25 cellular contexts compared by ENCODE assay signal in the genomic region with DNA sequence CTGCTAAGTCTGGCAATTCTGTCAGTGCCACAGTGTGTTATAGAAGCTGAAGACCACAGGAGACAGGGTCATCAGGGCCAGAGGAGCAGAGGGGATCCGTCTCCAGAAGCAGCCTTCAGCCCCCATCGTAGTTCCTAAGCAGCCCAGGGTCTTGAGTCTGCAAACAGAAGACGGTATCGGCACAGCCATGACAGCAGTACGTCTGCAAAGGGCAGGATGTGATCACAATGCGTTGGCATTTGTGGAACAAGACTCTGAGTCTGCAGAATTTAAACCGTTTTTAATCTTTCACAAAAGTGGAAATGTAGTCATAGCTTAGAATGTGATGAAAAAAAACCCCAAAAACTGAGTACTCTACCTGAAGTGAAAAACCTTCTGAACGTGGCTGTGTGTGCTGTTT. TPM values are rescaled to one million over a fixed set of nuclear protein-coding genes. Genes with fewer than 3 reads are reported as not detected.
DNase-seq lines count a peak whose midpoint lies in the region; ATAC-seq and TF ChIP-seq lines count a peak whose summit lies in the region.
"Had no signal": no experiment of that assay in that cellular context is flagged by ENCODE, and none has a peak within 500 bp of the region (broad histone marks: within the 10 kb centered on the region; RNA-seq: fewer than 3 reads in every experiment).

No MANE protein-coding gene starts in this region.

- peaks cover 20 to 42% (median 40%) of the 10 kb centered on the region in 10 experiments for H3K4me1 ChIP-seq in BLaER1 treated with 17β-estradiol and CSF1 and Interleukin-3, amounts not matched to agents 10 nM and 100 nM
- H3K4me1 ChIP-seq in OCI-LY1 (ENCODE audit: insufficient read depth, low read length, severe bottlenecking) (peaks cover 36% of the 10 kb centered on the region), gastrocnemius medialis (peaks cover 37 to 38% of the 10 kb centered on the region in 2 donors), MM.1S (ENCODE audit: low read length) (no peaks in the 10 kb centered on the region)
- H3K4me1 ChIP-seq: right lobe of liver, upper lobe of right lung had no signal

- no peaks in the 10 kb centered on the region for H3K27me3 ChIP-seq in BLaER1 treated with 17β-estradiol and CSF1 and Interleukin-3, amounts not matched to agents 10 nM and 100 nM
- H3K27me3 ChIP-seq in OCI-LY1 (ENCODE audit: insufficient read depth, low read length) (no peaks in the 10 kb centered on the region), gastrocnemius medialis (no peaks in the 10 kb centered on the region), MM.1S (replicated peaks; ENCODE audit: insufficient read depth, low read length) (no peaks in the 10 kb centered on the region)
- H3K27me3 ChIP-seq: ovary, right lobe of liver, upper lobe of right lung had no signal

- H3K79me2 ChIP-seq in OCI-LY1 (ENCODE audit: insufficient read depth, low read length): no peaks in the 10 kb centered on the region
- no peaks in the 10 kb centered on the region for H3K79me2 ChIP-seq in MM.1S (ENCODE audit: low read length)

- in situ Hi-C loops in gastrocnemius medialis (cut with MboI; ENCODE audit: low sequenced_read_pairs in 4 of 4): no loop called here
- in situ Hi-C loops in KBM-7 (cut with MboI; ENCODE audit: low pct_unique_long_range_greater_than_20kb, low sequenced_read_pairs): no loop called here

- no peak for ATAC-seq in gastrocnemius medialis
- ATAC-seq in HG02588 (IDR thresholded peaks at IDR 0.05; ENCODE audit: unreplicated experiment): no peak
- ATAC-seq: effector memory CD8-positive, alpha-beta T cell; right lobe of liver; stimulated activated naive CD8-positive, alpha-beta T cell treated with anti-CD3 and anti-CD28 coated beads, Interleukin-15, Interleukin-2, amounts not matched to agents 100 U/mL and 50 U/mL, for 24 hours; WTC11 had no signal

- TF ChIP-seq CTCF in OCI-LY1 (IDR thresholded peaks at IDR 0.05; ENCODE audit: low read length) (no peak), fibroblast of pulmonary artery (IDR thresholded peaks at IDR 0.05; ENCODE audit: low read length, missing control alignments) (no peak), gastrocnemius medialis (IDR thresholded peaks at IDR 0.05 in 4 of 5, conservative IDR thresholded peaks at IDR 0.05 in 1 of 5) (no peak), MM.1S (IDR thresholded peaks at IDR 0.05; ENCODE audit: low read length) (no peak)

- H4K20me1 ChIP-seq in BLaER1 treated with 17β-estradiol and CSF1 and Interleukin-3, amounts not matched to agents 10 nM and 100 nM: no peaks in the 10 kb centered on the region
- H4K20me1 ChIP-seq in OCI-LY1 (ENCODE audit: insufficient read depth, low read length): no peaks in the 10 kb centered on the region
- no peaks in the 10 kb centered on the region for H4K20me1 ChIP-seq in MM.1S (ENCODE audit: insufficient read depth, low read length)

- no peak overlapping the region for H3K4me3 ChIP-seq in BLaER1 treated with 17β-estradiol and CSF1 and Interleukin-3, amounts not matched to agents 10 nM and 100 nM
- no peak overlapping the region for H3K4me3 ChIP-seq in OCI-LY1 (ENCODE audit: low read depth, low read length, poor library complexity, severe bottlenecking)
- no peak overlapping the region for H3K4me3 ChIP-seq in fibroblast of pulmonary artery (replicated peaks; ENCODE audit: low read depth, low read length)
- H3K4me3 ChIP-seq in gastrocnemius medialis: peak overlapping the region in 1 of 4 donors; percentile 14
- no peak overlapping the region for H3K4me3 ChIP-seq in MM.1S (ENCODE audit: low read length)
- H3K4me3 ChIP-seq: lung, ovary, right lobe of liver, upper lobe of right lung had no signal

- no peaks in the 10 kb centered on the region for H3K36me3 ChIP-seq in BLaER1 treated with 17β-estradiol and CSF1 and Interleukin-3, amounts not matched to agents 10 nM and 100 nM
- H3K36me3 ChIP-seq in OCI-LY1 (ENCODE audit: insufficient read depth, low read length) (no peaks in the 10 kb centered on the region), gastrocnemius medialis (no peaks in the 10 kb centered on the region), MM.1S (replicated peaks; ENCODE audit: insufficient read depth, low read length) (no peaks in the 10 kb centered on the region)
- H3K36me3 ChIP-seq: ovary, right lobe of liver, upper lobe of right lung had no signal

- H3K4me2 ChIP-seq in BLaER1 treated with 17β-estradiol and CSF1 and Interleukin-3, amounts not matched to agents 10 nM and 100 nM: peak overlapping the region in 9 of 11 experiments; percentile 57 to 78 (median 76); a peak in 17 of 22 replicates
- H3K4me2 ChIP-seq in OCI-LY1 (ENCODE audit: low read length): peak overlapping the region; percentile 21; the same call in 1 of the 2 replicates
- no peak overlapping the region for H3K4me2 ChIP-seq in MM.1S (ENCODE audit: low read depth, low read length)

- no peak for TF ChIP-seq POLR2A in gastrocnemius medialis (IDR thresholded peaks at IDR 0.05)

- no peak overlapping the region for H3K27ac ChIP-seq in BLaER1 treated with 17β-estradiol and CSF1 and Interleukin-3, amounts not matched to agents 10 nM and 100 nM
- H3K27ac ChIP-seq in OCI-LY1 (ENCODE audit: low read depth, low read length, poor library complexity, severe bottlenecking) (peak overlapping the region; percentile 62), gastrocnemius medialis (peak overlapping the region in 3 of 4 donors; percentile 0 to 65 (median 54)), MM.1S (ENCODE audit: low read length) (no peak overlapping the region)
- H3K27ac ChIP-seq: ovary, right lobe of liver, upper lobe of right lung had no signal

- intact Hi-C loops in gastrocnemius medialis (cut with DNase I; ENCODE audit: low total_unique reads): no loop called here

- H3K9me2 ChIP-seq in OCI-LY1 (ENCODE audit: low read depth, low read length): no peaks in the 10 kb centered on the region
- no peaks in the 10 kb centered on the region for H3K9me2 ChIP-seq in MM.1S (replicated peaks; ENCODE audit: insufficient read depth, low read length)

- no peak overlapping the region for H2AFZ ChIP-seq in OCI-LY1 (ENCODE audit: low read length)
- no peak overlapping the region for H2AFZ ChIP-seq in MM.1S (ENCODE audit: low read length)

- peaks cover 0 to 9% (median 0%) of the 10 kb centered on the region in 11 experiments; a peak in 3 of 22 replicates for H3K9me3 ChIP-seq in BLaER1 treated with 17β-estradiol and CSF1 and Interleukin-3, amounts not matched to agents 10 nM and 100 nM (replicated peaks in 1 of 11)
- no peaks in the 10 kb centered on the region for H3K9me3 ChIP-seq in OCI-LY1 (ENCODE audit: low read length)
- H3K9me3 ChIP-seq in gastrocnemius medialis: no peaks in the 10 kb centered on the region
- H3K9me3 ChIP-seq in MM.1S (replicated peaks; ENCODE audit: insufficient read depth, low read length): no peaks in the 10 kb centered on the region
- H3K9me3 ChIP-seq: Caco-2, ovary, right lobe of liver, upper lobe of right lung had no signal

- H3F3A ChIP-seq in OCI-LY1 (ENCODE audit: insufficient read depth, low read length) (no peaks in the 10 kb centered on the region), MM.1S (ENCODE audit: insufficient read depth, low read length) (no peaks in the 10 kb centered on the region)

- peak overlapping the region in 1 of 11 experiments; percentile 16; a peak in 1 of 22 replicates for H3K9ac ChIP-seq in BLaER1 treated with 17β-estradiol and CSF1 and Interleukin-3, amounts not matched to agents 10 nM and 100 nM
- H3K9ac ChIP-seq in OCI-LY1 (ENCODE audit: low read length) (peak overlapping the region; percentile 3; the same call in 1 of the 2 replicates), MM.1S (ENCODE audit: low read length) (no peak overlapping the region)

- DNase-seq in fibroblast of pulmonary artery (ENCODE audit: low read depth) (peak; percentile 31), gastrocnemius medialis (no peak), MM.1S (no peak), COR-L47 (lab: John Stamatoyannopoulos, UW) (no peak), KBM-7 (no peak)
- DNase-seq: activated CD4-positive, alpha-beta memory T cell treated with anti-CD3 and anti-CD28 coated beads, Interleukin-2, amount 10 ng/mL, durations not matched to agents 7 days and 5 days; activated naive CD4-positive, alpha-beta T cell treated with Interleukin-2 at 50 U/mL for 16 hours; activated T-cell treated with anti-CD3 and anti-CD28 coated beads, Interleukin-2, amount 50 U/mL, for 1 hour; AML-193; Caco-2; effector memory CD8-positive, alpha-beta T cell; H9; Kasumi-1; NCI-H2029 treated with DMSO at 0.1 percent for 48 hours; NK-92 treated with Interleukin-12 subunit alpha and Interleukin-12 subunit beta, amount 100 ng/mL, for 24 hours; ovary; right lobe of liver; stimulated activated CD4-positive, alpha-beta T cell treated with anti-CD3 and anti-CD28 coated beads, Interleukin-2, amount 100 ng/mL, for 24 hours; stimulated activated naive CD8-positive, alpha-beta T cell treated with anti-CD3 and anti-CD28 coated beads, Interleukin-15, Interleukin-2, amounts not matched to agents 100 U/mL and 50 U/mL, for 24 hours; upper lobe of right lung had no signal

RNA-seq across cellular contexts. Expression of a gene that starts 44.0 kb away (rescaled TPM):
- total RNA-seq in gastrocnemius medialis: 10 to 100 TPM; 28.3 to 43.0 (median 35.1) TPM

Comparison
In these comparisons a context has a peak if more than half of its experiments do, and no peak if none do; other contexts are left out.
1. H3K27ac ChIP-seq: peak in OCI-LY1 (single experiment) and gastrocnemius medialis (3 of 4); none in BLaER1 treated with 17β-estradiol and CSF1 and Interleukin-3, amounts not matched to agents 10 nM and 100 nM (0 of 11) and MM.1S (single experiment).